ENCODE assay signal across 1 cellular context in genomic region chr18:23825978-23826405, GRCh38.
A peak's percentile ranks its signal among the peaks of the same experiment; 100 is the strongest.
TF ChIP-seq lines count a peak whose summit lies in the region.

No MANE protein-coding gene starts in this region.

TF ChIP-seq in GM12878, 131 proteins besides CTCF, POLR2A, EP300 and RAD21 (continued from another document):
- TF ChIP-seq, protein P1, sequence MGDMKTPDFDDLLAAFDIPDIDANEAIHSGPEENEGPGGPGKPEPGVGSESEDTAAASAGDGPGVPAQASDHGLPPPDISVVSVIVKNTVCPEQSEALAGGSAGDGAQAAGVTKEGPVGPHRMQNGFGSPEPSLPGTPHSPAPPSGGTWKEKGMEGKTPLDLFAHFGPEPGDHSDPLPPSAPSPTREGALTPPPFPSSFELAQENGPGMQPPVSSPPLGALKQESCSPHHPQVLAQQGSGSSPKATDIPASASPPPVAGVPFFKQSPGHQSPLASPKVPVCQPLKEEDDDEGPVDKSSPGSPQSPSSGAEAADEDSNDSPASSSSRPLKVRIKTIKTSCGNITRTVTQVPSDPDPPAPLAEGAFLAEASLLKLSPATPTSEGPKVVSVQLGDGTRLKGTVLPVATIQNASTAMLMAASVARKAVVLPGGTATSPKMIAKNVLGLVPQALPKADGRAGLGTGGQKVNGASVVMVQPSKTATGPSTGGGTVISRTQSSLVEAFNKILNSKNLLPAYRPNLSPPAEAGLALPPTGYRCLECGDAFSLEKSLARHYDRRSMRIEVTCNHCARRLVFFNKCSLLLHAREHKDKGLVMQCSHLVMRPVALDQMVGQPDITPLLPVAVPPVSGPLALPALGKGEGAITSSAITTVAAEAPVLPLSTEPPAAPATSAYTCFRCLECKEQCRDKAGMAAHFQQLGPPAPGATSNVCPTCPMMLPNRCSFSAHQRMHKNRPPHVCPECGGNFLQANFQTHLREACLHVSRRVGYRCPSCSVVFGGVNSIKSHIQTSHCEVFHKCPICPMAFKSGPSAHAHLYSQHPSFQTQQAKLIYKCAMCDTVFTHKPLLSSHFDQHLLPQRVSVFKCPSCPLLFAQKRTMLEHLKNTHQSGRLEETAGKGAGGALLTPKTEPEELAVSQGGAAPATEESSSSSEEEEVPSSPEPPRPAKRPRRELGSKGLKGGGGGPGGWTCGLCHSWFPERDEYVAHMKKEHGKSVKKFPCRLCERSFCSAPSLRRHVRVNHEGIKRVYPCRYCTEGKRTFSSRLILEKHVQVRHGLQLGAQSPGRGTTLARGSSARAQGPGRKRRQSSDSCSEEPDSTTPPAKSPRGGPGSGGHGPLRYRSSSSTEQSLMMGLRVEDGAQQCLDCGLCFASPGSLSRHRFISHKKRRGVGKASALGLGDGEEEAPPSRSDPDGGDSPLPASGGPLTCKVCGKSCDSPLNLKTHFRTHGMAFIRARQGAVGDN (IDR thresholded peaks at IDR 0.05): no peak
- TF ChIP-seq TAF1 (IDR thresholded peaks at IDR 0.05; ENCODE audit: borderline replicate concordance, low read depth, low read length): no peak
- no peak for TF ChIP-seq SMAD5 (IDR thresholded peaks at IDR 0.05; ENCODE audit: low read depth)
- no peak for TF ChIP-seq SREBF2 (IDR thresholded peaks at IDR 0.05; ENCODE audit: low read length)
- no peak for TF ChIP-seq KDM1A (IDR thresholded peaks at IDR 0.05; ENCODE audit: borderline replicate concordance)
- TF ChIP-seq GABPA (IDR thresholded peaks at IDR 0.05; ENCODE audit: low read depth): no peak
- peak; percentile 78 for TF ChIP-seq PBX3 (IDR thresholded peaks at IDR 0.05; ENCODE audit: insufficient replicate concordance, low read depth, low read length)
- TF ChIP-seq KLF5 (IDR thresholded peaks at IDR 0.05; ENCODE audit: partially characterized antibody): no peak
- TF ChIP-seq PAX8 (IDR thresholded peaks at IDR 0.05): no peak
- no peak for TF ChIP-seq ZNF24 (IDR thresholded peaks at IDR 0.05)
- TF ChIP-seq SP1 (IDR thresholded peaks at IDR 0.05; ENCODE audit: low read depth, low read length): no peak
- TF ChIP-seq, protein P2, sequence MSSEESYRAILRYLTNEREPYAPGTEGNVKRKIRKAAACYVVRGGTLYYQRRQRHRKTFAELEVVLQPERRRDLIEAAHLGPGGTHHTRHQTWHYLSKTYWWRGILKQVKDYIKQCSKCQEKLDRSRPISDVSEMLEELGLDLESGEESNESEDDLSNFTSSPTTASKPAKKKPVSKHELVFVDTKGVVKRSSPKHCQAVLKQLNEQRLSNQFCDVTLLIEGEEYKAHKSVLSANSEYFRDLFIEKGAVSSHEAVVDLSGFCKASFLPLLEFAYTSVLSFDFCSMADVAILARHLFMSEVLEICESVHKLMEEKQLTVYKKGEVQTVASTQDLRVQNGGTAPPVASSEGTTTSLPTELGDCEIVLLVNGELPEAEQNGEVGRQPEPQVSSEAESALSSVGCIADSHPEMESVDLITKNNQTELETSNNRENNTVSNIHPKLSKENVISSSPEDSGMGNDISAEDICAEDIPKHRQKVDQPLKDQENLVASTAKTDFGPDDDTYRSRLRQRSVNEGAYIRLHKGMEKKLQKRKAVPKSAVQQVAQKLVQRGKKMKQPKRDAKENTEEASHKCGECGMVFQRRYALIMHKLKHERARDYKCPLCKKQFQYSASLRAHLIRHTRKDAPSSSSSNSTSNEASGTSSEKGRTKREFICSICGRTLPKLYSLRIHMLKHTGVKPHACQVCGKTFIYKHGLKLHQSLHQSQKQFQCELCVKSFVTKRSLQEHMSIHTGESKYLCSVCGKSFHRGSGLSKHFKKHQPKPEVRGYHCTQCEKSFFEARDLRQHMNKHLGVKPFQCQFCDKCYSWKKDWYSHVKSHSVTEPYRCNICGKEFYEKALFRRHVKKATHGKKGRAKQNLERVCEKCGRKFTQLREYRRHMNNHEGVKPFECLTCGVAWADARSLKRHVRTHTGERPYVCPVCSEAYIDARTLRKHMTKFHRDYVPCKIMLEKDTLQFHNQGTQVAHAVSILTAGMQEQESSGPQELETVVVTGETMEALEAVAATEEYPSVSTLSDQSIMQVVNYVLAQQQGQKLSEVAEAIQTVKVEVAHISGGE (CRISPR knock-in tag; IDR thresholded peaks at IDR 0.05): no peak
